In genomic region chr3:188326968-188327367, GRCh38 we compare ENCODE assay signal across 1 cellular context.
TF ChIP-seq lines count a peak whose summit lies in the region.

No MANE protein-coding gene starts in this region.

TF ChIP-seq in GM12891, 5 proteins besides CTCF, POLR2A, EP300 and RAD21 (continued from another document):
- TF ChIP-seq SPI1 (IDR thresholded peaks at IDR 0.05; ENCODE audit: low read depth, low read length): no peak
- TF ChIP-seq POLR2AphosphoS5 (IDR thresholded peaks at IDR 0.05; ENCODE audit: low read depth, low read length): no peak
- TF ChIP-seq PAX5 (IDR thresholded peaks at IDR 0.05; ENCODE audit: insufficient read depth, low read length, severe bottlenecking): no peak
- TF ChIP-seq POU2F2 (IDR thresholded peaks at IDR 0.05; ENCODE audit: low read depth, low read length): no peak
